Comparison of ENCODE assay signal across 35 cellular contexts in genomic region chr1:159587461-159587951, GRCh38. TPM values are rescaled to one million over a fixed set of nuclear protein-coding genes. Genes with fewer than 3 reads are reported as not detected.
"Had no signal": no experiment of that assay in that cellular context is flagged by ENCODE, and none has a peak within 500 bp of the region (broad histone marks: within the 10 kb centered on the region; RNA-seq: fewer than 3 reads in every experiment).

Gene APCS (plus strand): TSS chr1:159587826. CDS start chr1:159587922, 96 bp downstream.

- H3K4me1 ChIP-seq: esophagus squamous epithelium, heart right ventricle, left ventricle myocardium inferior, lower lobe of right lung, parathyroid adenoma, testis, tibial nerve, upper lobe of left lung, uterus had no signal

- H3K27me3 ChIP-seq: esophagus squamous epithelium, neutrophil, testis, tibial nerve, upper lobe of left lung, uterus had no signal

- H3K4me2 ChIP-seq: smooth muscle cell had no signal

- DNase-seq: cortex of kidney; effector memory CD8-positive, alpha-beta T cell; erythroblast; esophagus squamous epithelium; foreskin melanocyte; glutamatergic neuron; heart right ventricle; hippocampal formation; left cardiac atrium; left ventricle myocardium inferior; lower lobe of right lung; naive B cell; stimulated activated CD4-positive, alpha-beta T cell treated with anti-CD3 and anti-CD28 coated beads, Interleukin-12 subunit alpha, Interleukin-12 subunit beta, amount 100 ng/mL, for 4 hours; stimulated activated CD4-positive, alpha-beta T cell treated with anti-CD3 and anti-CD28 coated beads, Interleukin-1b, Interleukin-23, amount 100 ng/mL, for 48 hours; stimulated activated CD4-positive, alpha-beta T cell treated with anti-CD3 and anti-CD28 coated beads, Interleukin-4, amount 100 ng/mL, for 1 hour; stimulated activated CD8-positive, alpha-beta memory T cell treated with anti-CD3 and anti-CD28 coated beads, Interleukin-4, amount 100 ng/mL, for 48 hours; stimulated activated naive CD4-positive, alpha-beta T cell treated with Interleukin-2 at 50 U/mL for 16 hours; substantia nigra; testis; upper lobe of left lung; uterus had no signal

- H3K79me2 ChIP-seq: parathyroid adenoma had no signal

- H3K36me3 ChIP-seq: esophagus squamous epithelium, heart right ventricle, left ventricle myocardium inferior, lower lobe of right lung, neutrophil, tibial nerve, upper lobe of left lung, uterus had no signal

- FAIRE-seq: endometrium, islet of Langerhans had no signal

- H3K9ac ChIP-seq: parathyroid adenoma had no signal

- H2AFZ ChIP-seq: parathyroid adenoma had no signal

- H3K27ac ChIP-seq: esophagus squamous epithelium, heart right ventricle, left ventricle myocardium inferior, lower lobe of right lung, neutrophil, parathyroid adenoma, testis, tibial nerve, upper lobe of left lung, uterus had no signal

- H3K9me3 ChIP-seq: esophagus squamous epithelium, heart right ventricle, lower lobe of right lung, neutrophil, testis, tibial nerve, upper lobe of left lung, uterus had no signal

- H3K4me3 ChIP-seq: esophagus squamous epithelium, heart right ventricle, left ventricle myocardium inferior, lower lobe of right lung, smooth muscle cell, testis, tibial nerve, upper lobe of left lung, uterus had no signal

- ATAC-seq: effector memory CD8-positive, alpha-beta T cell; heart right ventricle; left cardiac atrium; lower lobe of right lung; natural killer cell treated with Interleukin-12 subunit alpha and Interleukin-12 subunit beta and Interleukin-15 and Interleukin-18, amount 100 ng/mL, for 72 hours; sciatic nerve had no signal

RNA-seq across cellular contexts. Expression of gene APCS, which starts in this region (rescaled TPM):
- total RNA-seq: dermis microvascular lymphatic vessel endothelial cell; esophagus squamous epithelium; heart right ventricle; kidney epithelial cell; left cardiac atrium; left ventricle myocardium inferior; lower lobe of right lung; mononuclear cell; natural killer cell treated with Interleukin-12 subunit alpha and Interleukin-12 subunit beta and Interleukin-15 and Interleukin-18, amount 100 ng/mL, for 72 hours; neural crest cell; omental fat pad; progenitor cell of endocrine pancreas; sciatic nerve; smooth muscle cell; testis; tibial nerve; uterus had no signal
- polyA plus RNA-seq: heart right ventricle, smooth muscle cell had no signal
